Comparison of ENCODE assay signal across 1 cellular context in the genomic region with DNA sequence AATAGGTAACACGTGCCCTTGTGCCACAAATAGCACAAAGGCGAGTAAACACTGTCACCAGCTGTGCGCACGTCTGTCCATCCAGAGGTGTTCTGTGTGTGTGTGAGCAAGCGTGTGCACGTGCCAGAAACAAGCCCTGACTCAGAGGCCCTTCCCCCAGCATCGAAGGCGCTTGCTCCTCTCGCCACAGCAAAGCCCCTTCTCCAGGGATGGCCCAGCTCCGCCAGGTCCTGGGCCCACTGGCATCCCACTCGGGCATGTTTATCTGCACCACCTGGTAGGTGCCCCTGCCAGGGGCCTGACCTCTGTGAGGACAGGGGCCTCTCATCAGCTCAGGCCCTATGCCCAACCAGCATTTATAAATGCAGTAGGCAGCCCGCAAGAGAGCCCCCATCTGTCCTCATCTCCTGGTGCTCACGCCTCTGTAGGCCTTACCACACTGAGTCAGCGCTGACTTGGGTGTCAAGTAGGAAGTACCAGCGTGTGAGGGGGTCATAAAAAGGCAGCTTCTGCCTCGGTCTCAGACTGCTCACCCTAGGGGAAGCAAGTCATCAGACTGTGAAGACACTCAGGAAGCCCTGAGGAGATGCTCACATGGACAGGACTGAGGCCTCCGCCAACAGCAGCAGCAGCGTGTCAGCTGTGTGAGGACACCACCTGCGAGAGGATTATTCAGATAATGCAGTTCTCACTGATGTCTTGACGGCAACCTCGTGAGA.
TF ChIP-seq lines count a peak whose summit lies in the region.

No MANE protein-coding gene starts in this region.

TF ChIP-seq in HepG2, 621 proteins besides CTCF, POLR2A, EP300 and RAD21 (continued from another document and continues in another):
- TF ChIP-seq ZSCAN5A (CRISPR knock-in tag; IDR thresholded peaks at IDR 0.05; ENCODE audit: borderline replicate concordance) (no peak), ZBTB7A (CRISPR knock-in tag; IDR thresholded peaks at IDR 0.05) (0 out of 2 replicates have a peak, but pooled peaks have one; percentile 64), SALL1 (CRISPR knock-in tag; IDR thresholded peaks at IDR 0.05) (peak; percentile 6; the same call in 1 of the 2 replicates), ZBTB38 (CRISPR knock-in tag; IDR thresholded peaks at IDR 0.05) (peak; percentile 84), ZNF431 (CRISPR knock-in tag; IDR thresholded peaks at IDR 0.05; ENCODE audit: borderline replicate concordance, low read depth) (peak; percentile 47; the same call in 1 of the 2 replicates), MTA1 (CRISPR knock-in tag; IDR thresholded peaks at IDR 0.05; ENCODE audit: borderline replicate concordance) (0 out of 2 replicates have a peak, but pooled peaks have one; percentile 11), ZNF232 (CRISPR knock-in tag; IDR thresholded peaks at IDR 0.05; ENCODE audit: borderline replicate concordance) (0 out of 2 replicates have a peak, but pooled peaks have one; percentile 48), REPIN1 (CRISPR knock-in tag; IDR thresholded peaks at IDR 0.05; ENCODE audit: borderline replicate concordance, low read depth) (peak; percentile 13; the same call in 1 of the 2 replicates), HBP1 (CRISPR knock-in tag; IDR thresholded peaks at IDR 0.05; ENCODE audit: low read depth) (no peak), NFE2L1 (CRISPR knock-in tag; IDR thresholded peaks at IDR 0.05; ENCODE audit: borderline replicate concordance) (0 out of 2 replicates have a peak, but pooled peaks have one; percentile 50), ZNF598 (CRISPR knock-in tag; IDR thresholded peaks at IDR 0.05; ENCODE audit: borderline replicate concordance) (no peak), ZFP90 (CRISPR knock-in tag; IDR thresholded peaks at IDR 0.05; ENCODE audit: borderline replicate concordance) (0 out of 2 replicates have a peak, but pooled peaks have one; percentile 39), HINFP (CRISPR knock-in tag; IDR thresholded peaks at IDR 0.05; ENCODE audit: low read depth) (no peak), ZFYVE20 (CRISPR knock-in tag; IDR thresholded peaks at IDR 0.05; ENCODE audit: borderline replicate concordance, low read depth) (0 out of 2 replicates have a peak, but pooled peaks have one; percentile 28), FOSL1 (CRISPR knock-in tag; IDR thresholded peaks at IDR 0.05; ENCODE audit: borderline replicate concordance) (0 out of 2 replicates have a peak, but pooled peaks have one; percentile 10), MIER2 (CRISPR knock-in tag; IDR thresholded peaks at IDR 0.05) (no peak), HOXD1 (CRISPR knock-in tag; IDR thresholded peaks at IDR 0.05) (no peak), GABPB1 (CRISPR knock-in tag; IDR thresholded peaks at IDR 0.05) (peak; percentile 26; the same call in 1 of the 2 replicates), MXD3 (CRISPR knock-in tag; IDR thresholded peaks at IDR 0.05) (0 out of 2 replicates have a peak, but pooled peaks have one; percentile 55), ZNF83 (CRISPR knock-in tag; IDR thresholded peaks at IDR 0.05; ENCODE audit: borderline replicate concordance) (0 out of 2 replicates have a peak, but pooled peaks have one; percentile 53), MZF1 (CRISPR knock-in tag; IDR thresholded peaks at IDR 0.05; ENCODE audit: borderline replicate concordance) (0 out of 2 replicates have a peak, but pooled peaks have one; percentile 79), NRL (CRISPR knock-in tag; IDR thresholded peaks at IDR 0.05; ENCODE audit: borderline replicate concordance) (0 out of 2 replicates have a peak, but pooled peaks have one; percentile 29), ZFY (CRISPR knock-in tag; IDR thresholded peaks at IDR 0.05) (peak; percentile 2; the same call in 1 of the 2 replicates), ZNF567 (CRISPR knock-in tag; IDR thresholded peaks at IDR 0.05; ENCODE audit: borderline replicate concordance) (0 out of 2 replicates have a peak, but pooled peaks have one; percentile 42), FOSL2 (CRISPR knock-in tag; IDR thresholded peaks at IDR 0.05) (no peak), ZNF724P (CRISPR knock-in tag; IDR thresholded peaks at IDR 0.05; ENCODE audit: borderline replicate concordance) (0 out of 2 replicates have a peak, but pooled peaks have one; percentile 81), ZNF432 (CRISPR knock-in tag; IDR thresholded peaks at IDR 0.05; ENCODE audit: borderline replicate concordance) (0 out of 2 replicates have a peak, but pooled peaks have one; percentile 24), HNRNPL (IDR thresholded peaks at IDR 0.05; ENCODE audit: low read depth, low read length) (peak; percentile 67; the same call in 1 of the 2 replicates), PBX2 (CRISPR knock-in tag; IDR thresholded peaks at IDR 0.05) (0 out of 2 replicates have a peak, but pooled peaks have one; percentile 32), TBX2 (CRISPR knock-in tag; IDR thresholded peaks at IDR 0.05; ENCODE audit: borderline replicate concordance) (peak; percentile 29; the same call in 1 of the 2 replicates), HDAC2 (CRISPR knock-in tag; IDR thresholded peaks at IDR 0.05) (peak; percentile 12; the same call in 1 of the 2 replicates), PITX1 (CRISPR knock-in tag; IDR thresholded peaks at IDR 0.05) (0 out of 2 replicates have a peak, but pooled peaks have one; percentile 4), ZNF383 (CRISPR knock-in tag; IDR thresholded peaks at IDR 0.05; ENCODE audit: borderline replicate concordance) (no peak), KLF13 (CRISPR knock-in tag; IDR thresholded peaks at IDR 0.05) (peak; percentile 67; the same call in 1 of the 2 replicates), FOXC1 (CRISPR knock-in tag; IDR thresholded peaks at IDR 0.05; ENCODE audit: borderline replicate concordance) (no peak; the same call in 1 of the 2 replicates), MIER3 (CRISPR knock-in tag; IDR thresholded peaks at IDR 0.05; ENCODE audit: borderline replicate concordance) (no peak)
- TF ChIP-seq, protein P1, sequence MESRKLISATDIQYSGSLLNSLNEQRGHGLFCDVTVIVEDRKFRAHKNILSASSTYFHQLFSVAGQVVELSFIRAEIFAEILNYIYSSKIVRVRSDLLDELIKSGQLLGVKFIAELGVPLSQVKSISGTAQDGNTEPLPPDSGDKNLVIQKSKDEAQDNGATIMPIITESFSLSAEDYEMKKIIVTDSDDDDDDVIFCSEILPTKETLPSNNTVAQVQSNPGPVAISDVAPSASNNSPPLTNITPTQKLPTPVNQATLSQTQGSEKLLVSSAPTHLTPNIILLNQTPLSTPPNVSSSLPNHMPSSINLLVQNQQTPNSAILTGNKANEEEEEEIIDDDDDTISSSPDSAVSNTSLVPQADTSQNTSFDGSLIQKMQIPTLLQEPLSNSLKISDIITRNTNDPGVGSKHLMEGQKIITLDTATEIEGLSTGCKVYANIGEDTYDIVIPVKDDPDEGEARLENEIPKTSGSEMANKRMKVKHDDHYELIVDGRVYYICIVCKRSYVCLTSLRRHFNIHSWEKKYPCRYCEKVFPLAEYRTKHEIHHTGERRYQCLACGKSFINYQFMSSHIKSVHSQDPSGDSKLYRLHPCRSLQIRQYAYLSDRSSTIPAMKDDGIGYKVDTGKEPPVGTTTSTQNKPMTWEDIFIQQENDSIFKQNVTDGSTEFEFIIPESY (CRISPR knock-in tag; IDR thresholded peaks at IDR 0.05): peak; percentile 74; the same call in 1 of the 2 replicates
- TF ChIP-seq, protein P2, sequence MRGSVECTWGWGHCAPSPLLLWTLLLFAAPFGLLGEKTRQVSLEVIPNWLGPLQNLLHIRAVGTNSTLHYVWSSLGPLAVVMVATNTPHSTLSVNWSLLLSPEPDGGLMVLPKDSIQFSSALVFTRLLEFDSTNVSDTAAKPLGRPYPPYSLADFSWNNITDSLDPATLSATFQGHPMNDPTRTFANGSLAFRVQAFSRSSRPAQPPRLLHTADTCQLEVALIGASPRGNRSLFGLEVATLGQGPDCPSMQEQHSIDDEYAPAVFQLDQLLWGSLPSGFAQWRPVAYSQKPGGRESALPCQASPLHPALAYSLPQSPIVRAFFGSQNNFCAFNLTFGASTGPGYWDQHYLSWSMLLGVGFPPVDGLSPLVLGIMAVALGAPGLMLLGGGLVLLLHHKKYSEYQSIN (CRISPR knock-in tag; IDR thresholded peaks at IDR 0.05; ENCODE audit: borderline replicate concordance): no peak
- TF ChIP-seq, protein P3, sequence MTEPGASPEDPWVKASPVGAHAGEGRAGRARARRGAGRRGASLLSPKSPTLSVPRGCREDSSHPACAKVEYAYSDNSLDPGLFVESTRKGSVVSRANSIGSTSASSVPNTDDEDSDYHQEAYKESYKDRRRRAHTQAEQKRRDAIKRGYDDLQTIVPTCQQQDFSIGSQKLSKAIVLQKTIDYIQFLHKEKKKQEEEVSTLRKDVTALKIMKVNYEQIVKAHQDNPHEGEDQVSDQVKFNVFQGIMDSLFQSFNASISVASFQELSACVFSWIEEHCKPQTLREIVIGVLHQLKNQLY (CRISPR knock-in tag; IDR thresholded peaks at IDR 0.05): no peak
- TF ChIP-seq, protein P4, sequence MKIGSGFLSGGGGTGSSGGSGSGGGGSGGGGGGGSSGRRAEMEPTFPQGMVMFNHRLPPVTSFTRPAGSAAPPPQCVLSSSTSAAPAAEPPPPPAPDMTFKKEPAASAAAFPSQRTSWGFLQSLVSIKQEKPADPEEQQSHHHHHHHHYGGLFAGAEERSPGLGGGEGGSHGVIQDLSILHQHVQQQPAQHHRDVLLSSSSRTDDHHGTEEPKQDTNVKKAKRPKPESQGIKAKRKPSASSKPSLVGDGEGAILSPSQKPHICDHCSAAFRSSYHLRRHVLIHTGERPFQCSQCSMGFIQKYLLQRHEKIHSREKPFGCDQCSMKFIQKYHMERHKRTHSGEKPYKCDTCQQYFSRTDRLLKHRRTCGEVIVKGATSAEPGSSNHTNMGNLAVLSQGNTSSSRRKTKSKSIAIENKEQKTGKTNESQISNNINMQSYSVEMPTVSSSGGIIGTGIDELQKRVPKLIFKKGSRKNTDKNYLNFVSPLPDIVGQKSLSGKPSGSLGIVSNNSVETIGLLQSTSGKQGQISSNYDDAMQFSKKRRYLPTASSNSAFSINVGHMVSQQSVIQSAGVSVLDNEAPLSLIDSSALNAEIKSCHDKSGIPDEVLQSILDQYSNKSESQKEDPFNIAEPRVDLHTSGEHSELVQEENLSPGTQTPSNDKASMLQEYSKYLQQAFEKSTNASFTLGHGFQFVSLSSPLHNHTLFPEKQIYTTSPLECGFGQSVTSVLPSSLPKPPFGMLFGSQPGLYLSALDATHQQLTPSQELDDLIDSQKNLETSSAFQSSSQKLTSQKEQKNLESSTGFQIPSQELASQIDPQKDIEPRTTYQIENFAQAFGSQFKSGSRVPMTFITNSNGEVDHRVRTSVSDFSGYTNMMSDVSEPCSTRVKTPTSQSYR (CRISPR knock-in tag; IDR thresholded peaks at IDR 0.05; ENCODE audit: borderline replicate concordance): peak; percentile 53; the same call in 1 of the 2 replicates
- TF ChIP-seq, protein P5, sequence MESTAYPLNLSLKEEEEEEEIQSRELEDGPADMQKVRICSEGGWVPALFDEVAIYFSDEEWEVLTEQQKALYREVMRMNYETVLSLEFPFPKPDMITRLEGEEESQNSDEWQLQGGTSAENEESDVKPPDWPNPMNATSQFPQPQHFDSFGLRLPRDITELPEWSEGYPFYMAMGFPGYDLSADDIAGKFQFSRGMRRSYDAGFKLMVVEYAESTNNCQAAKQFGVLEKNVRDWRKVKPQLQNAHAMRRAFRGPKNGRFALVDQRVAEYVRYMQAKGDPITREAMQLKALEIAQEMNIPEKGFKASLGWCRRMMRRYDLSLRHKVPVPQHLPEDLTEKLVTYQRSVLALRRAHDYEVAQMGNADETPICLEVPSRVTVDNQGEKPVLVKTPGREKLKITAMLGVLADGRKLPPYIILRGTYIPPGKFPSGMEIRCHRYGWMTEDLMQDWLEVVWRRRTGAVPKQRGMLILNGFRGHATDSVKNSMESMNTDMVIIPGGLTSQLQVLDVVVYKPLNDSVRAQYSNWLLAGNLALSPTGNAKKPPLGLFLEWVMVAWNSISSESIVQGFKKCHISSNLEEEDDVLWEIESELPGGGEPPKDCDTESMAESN (CRISPR knock-in tag; conservative IDR thresholded peaks at IDR 0.05): 0 out of 2 replicates have a peak, but pooled peaks have one; percentile 4
